Comparison of ENCODE assay signal across 23 cellular contexts in the genomic region with DNA sequence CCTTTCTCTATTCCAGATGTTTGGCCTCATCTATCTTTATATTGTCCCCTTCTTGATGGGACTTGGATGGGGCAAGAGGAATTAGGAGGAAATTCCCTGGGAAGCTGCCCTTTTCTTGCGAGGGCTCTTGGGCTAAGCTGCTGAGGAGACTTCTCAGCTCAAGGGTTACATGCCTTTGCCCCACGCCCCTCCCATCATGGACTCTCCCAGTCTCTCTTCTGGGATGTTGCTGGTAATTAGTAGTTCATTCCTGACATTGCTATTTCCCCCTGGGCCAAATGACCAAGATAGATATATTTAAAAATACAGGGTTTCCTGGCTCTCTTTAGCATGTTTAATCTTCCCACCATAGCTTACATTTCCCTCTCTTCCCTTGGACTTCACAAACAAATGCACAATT.
A peak's percentile ranks its signal among the peaks of the same experiment; 100 is the strongest.
DNase-seq lines count a peak whose midpoint lies in the region; ATAC-seq, FAIRE-seq and TF ChIP-seq lines count a peak whose summit lies in the region.
"Had no signal": no experiment of that assay in that cellular context is flagged by ENCODE, and none has a peak within 500 bp of the region (broad histone marks: within the 10 kb centered on the region; RNA-seq: fewer than 3 reads in every experiment).

No MANE protein-coding gene starts in this region.

- TF ChIP-seq CTCF in astrocyte (IDR thresholded peaks at IDR 0.05; ENCODE audit: insufficient read depth, low read depth, low read length) = no peak
- no peak for TF ChIP-seq CTCF in kidney (IDR thresholded peaks at IDR 0.05; ENCODE audit: borderline replicate concordance, extremely low read depth, insufficient read depth)
- TF ChIP-seq CTCF in smooth muscle cell (IDR thresholded peaks at IDR 0.05; ENCODE audit: borderline replicate concordance, insufficient read depth, poor library complexity, severe bottlenecking) = no peak

- H3K79me2 ChIP-seq in astrocyte (ENCODE audit: insufficient read depth, low read length) (no peaks in the 10 kb centered on the region), smooth muscle cell (ENCODE audit: low read depth) (no peaks in the 10 kb centered on the region)

- H3K27me3 ChIP-seq in astrocyte (ENCODE audit: insufficient read depth, low read length) = no peaks in the 10 kb centered on the region
- H3K27me3 ChIP-seq in smooth muscle cell (ENCODE audit: low read depth) = no peaks in the 10 kb centered on the region
- H3K27me3 ChIP-seq: BE2C, neural progenitor cell, thyroid gland had no signal

- whole genome bisulfite sequencing in smooth muscle cell (ENCODE audit: low lambda C conversion rate) = 58% methylated on average over 2 of the region's 2 CpGs

- H3K36me3 ChIP-seq in astrocyte (ENCODE audit: insufficient read depth, low read length) (no peaks in the 10 kb centered on the region), kidney (ENCODE audit: control insufficient read depth in 1 of 2, insufficient read depth in 2 of 2, low read length in 2 of 2) (no peaks in the 10 kb centered on the region), smooth muscle cell (ENCODE audit: low read depth) (no peaks in the 10 kb centered on the region)
- H3K36me3 ChIP-seq: BE2C, neural progenitor cell, thyroid gland had no signal

- no peak for ATAC-seq in HG03175 (IDR thresholded peaks at IDR 0.05; ENCODE audit: unreplicated experiment)
- no peak for ATAC-seq in GM21447 (IDR thresholded peaks at IDR 0.05; ENCODE audit: unreplicated experiment)
- ATAC-seq: GM12878, HCT116, SK-N-SH treated with all-trans-retinoic acid at 6 μM for 48 hours, WTC11 had no signal

- FAIRE-seq in astrocyte (lab: Jason Lieb, UNC) = no peak
- FAIRE-seq in kidney (lab: Jason Lieb, UNC) = no peak
- FAIRE-seq: colon, D721Med, endometrium, G401.6, GM12878 had no signal

- H3K4me3 ChIP-seq in astrocyte (ENCODE audit: insufficient read depth, low read depth, low read length) = no peak overlapping the region
- no peak overlapping the region for H3K4me3 ChIP-seq in kidney (ENCODE audit: low read length in 2 of 2)
- no peak overlapping the region for H3K4me3 ChIP-seq in smooth muscle cell
- H3K4me3 ChIP-seq: GM12878, neural progenitor cell, thyroid gland had no signal

- no peaks in the 10 kb centered on the region for H3K27me3 Mint-ChIP-seq in astrocyte (ENCODE audit: low read depth, unreplicated experiment)

- H3K4me2 ChIP-seq in astrocyte (ENCODE audit: low read length) (no peak overlapping the region), smooth muscle cell (no peak overlapping the region)
- H3K4me2 ChIP-seq: neural progenitor cell had no signal

- H3F3A ChIP-seq in smooth muscle cell (ENCODE audit: low read depth) = peaks cover 8% of the 10 kb centered on the region

- H2AFZ ChIP-seq in astrocyte (ENCODE audit: low read depth, low read length) (no peak overlapping the region), smooth muscle cell (ENCODE audit: low read depth) (no peak overlapping the region)
- H2AFZ ChIP-seq: neural progenitor cell had no signal

- H3K36me3 Mint-ChIP-seq in astrocyte (ENCODE audit: low read depth, unreplicated experiment) = no peaks in the 10 kb centered on the region
- H3K36me3 Mint-ChIP-seq: WTC11 had no signal

- no peak overlapping the region for H3K27ac ChIP-seq in astrocyte (ENCODE audit: low read depth, low read length)
- H3K27ac ChIP-seq in kidney (ENCODE audit: low read depth in 2 of 2, low read length in 2 of 2) = no peak overlapping the region
- H3K27ac ChIP-seq in smooth muscle cell (ENCODE audit: low read depth) = peak overlapping the region; percentile 46
- H3K27ac ChIP-seq: neural progenitor cell, thyroid gland had no signal

- H3K4me1 ChIP-seq in astrocyte (ENCODE audit: insufficient read depth, low read length) (peaks cover 22% of the 10 kb centered on the region), kidney (ENCODE audit: control insufficient read depth in 1 of 2, insufficient read depth in 1 of 2, low read depth in 1 of 2, low read length in 2 of 2) (no peaks in the 10 kb centered on the region), smooth muscle cell (ENCODE audit: low read depth) (peaks cover 10% of the 10 kb centered on the region)
- H3K4me1 ChIP-seq: BE2C, thyroid gland had no signal

- peaks cover 31% of the 10 kb centered on the region for H3K4me1 Mint-ChIP-seq in astrocyte (ENCODE audit: low read depth, unreplicated experiment)

- no peaks in the 10 kb centered on the region for H4K20me1 ChIP-seq in astrocyte (ENCODE audit: insufficient read depth, low read length)
- H4K20me1 ChIP-seq in smooth muscle cell (ENCODE audit: low read depth) = no peaks in the 10 kb centered on the region

- H3K9me3 Mint-ChIP-seq in astrocyte (ENCODE audit: unreplicated experiment) = no peaks in the 10 kb centered on the region
- H3K9me3 Mint-ChIP-seq: WTC11 had no signal

- peak; percentile 57 for DNase-seq in GM04503 (ENCODE audit: low read depth)
- peak; percentile 53 for DNase-seq in astrocyte (ENCODE audit: low read depth)
- DNase-seq in kidney = peak; percentile 78
- DNase-seq in smooth muscle cell (lab: John Stamatoyannopoulos, UW; ENCODE audit: unreplicated experiment) = no peak
- DNase-seq in NCI-H187 (lab: John Stamatoyannopoulos, UW) = no peak
- DNase-seq: activated CD4-positive, alpha-beta T cell treated with anti-CD3 and anti-CD28 coated beads, Interleukin-2, amount 50 U/mL, for 48 hours; activated naive CD4-positive, alpha-beta T cell; BE2C; NCI-H1930; NCI-H446 treated with DMSO at 0.1 percent for 48 hours; NK-92 treated with Interleukin-12 subunit alpha and Interleukin-12 subunit beta, amount 100 ng/mL, for 24 hours; thyroid gland had no signal

- no peak overlapping the region for H3K9ac ChIP-seq in astrocyte (ENCODE audit: low read length)
- H3K9ac ChIP-seq in kidney (ENCODE audit: low read length in 2 of 2) = no peak overlapping the region
- H3K9ac ChIP-seq in smooth muscle cell (ENCODE audit: low read depth) = no peak overlapping the region
- H3K9ac ChIP-seq: neural progenitor cell had no signal

- no peaks in the 10 kb centered on the region for H3K9me3 ChIP-seq in astrocyte (ENCODE audit: insufficient read depth, low read depth, low read length)
- H3K9me3 ChIP-seq in kidney (ENCODE audit: control insufficient read depth in 1 of 2, low read length in 2 of 2) = no peaks in the 10 kb centered on the region
- no peaks in the 10 kb centered on the region for H3K9me3 ChIP-seq in smooth muscle cell (replicated peaks; ENCODE audit: low read depth)
- H3K9me3 ChIP-seq: BE2C, thyroid gland had no signal

- peak overlapping the region; percentile 86 for H3K27ac Mint-ChIP-seq in astrocyte (ENCODE audit: unreplicated experiment)
- H3K27ac Mint-ChIP-seq: neural progenitor cell, WTC11 had no signal

- intact Hi-C loops in kidney (cut with DNase I) = no loop called here

- no peak overlapping the region for H3K4me3 Mint-ChIP-seq in astrocyte (ENCODE audit: unreplicated experiment)
- H3K4me3 Mint-ChIP-seq: neural progenitor cell, WTC11 had no signal

Comparison
In these comparisons a context has a peak if more than half of its experiments do, and no peak if none do; other contexts are left out.
1. DNase-seq: peak in GM04503 (single experiment), astrocyte (single experiment) and kidney (single experiment); none in smooth muscle cell (single experiment) and NCI-H187 (0 of 2).